ENCODE assay signal across 8 cellular contexts in the genomic region with DNA sequence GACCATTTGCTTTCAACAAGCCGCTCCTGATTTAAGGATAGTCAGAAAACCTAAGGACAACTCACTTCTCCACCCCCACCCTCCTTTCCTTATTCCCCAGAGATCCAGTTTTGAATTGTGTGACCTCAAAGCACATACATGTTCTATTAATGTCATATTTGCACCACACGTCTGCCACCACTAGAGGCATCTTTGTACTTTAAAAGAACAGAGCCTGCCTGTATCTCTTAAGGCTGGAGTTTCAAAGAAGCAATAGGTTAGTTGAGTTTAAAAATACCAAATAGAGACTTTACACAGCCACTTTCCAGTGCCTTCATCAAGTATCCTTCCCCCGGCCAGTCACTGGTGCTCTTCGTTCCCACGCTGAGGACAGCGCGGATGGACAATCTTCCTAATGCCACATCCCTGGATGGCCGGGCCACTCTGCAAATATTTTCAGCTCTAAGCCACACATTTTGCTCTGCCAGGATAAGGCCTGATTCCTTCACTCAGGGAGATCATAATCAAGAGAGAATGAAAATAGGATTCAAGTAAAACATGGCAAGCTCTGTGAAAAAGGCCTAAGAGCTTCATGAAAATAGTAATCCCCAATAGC.
A peak's percentile ranks its signal among the peaks of the same experiment; 100 is the strongest.
DNase-seq lines count a peak whose midpoint lies in the region; ATAC-seq and TF ChIP-seq lines count a peak whose summit lies in the region.

No MANE protein-coding gene starts in this region.

- no peak overlapping the region for H3K4me3 Mint-ChIP-seq in effector memory CD8-positive, alpha-beta T cell

- H2AFZ ChIP-seq in parathyroid adenoma: no peak overlapping the region

- H3K4me3 ChIP-seq in brain microvascular endothelial cell (ENCODE audit: low read depth, low read length) (no peak overlapping the region), parathyroid adenoma (ENCODE audit: low read depth, low read length) (no peak overlapping the region)

- no peaks in the 10 kb centered on the region for H3K9me3 ChIP-seq in parathyroid adenoma (ENCODE audit: control insufficient read depth, low read length)

- no peaks in the 10 kb centered on the region for H3K4me1 Mint-ChIP-seq in effector memory CD8-positive, alpha-beta T cell (ENCODE audit: low read depth in 2 of 2)

- H3K27ac ChIP-seq in brain microvascular endothelial cell (no peak overlapping the region), parathyroid adenoma (no peak overlapping the region)

- ATAC-seq in GM21528 (IDR thresholded peaks at IDR 0.05; ENCODE audit: low FRiP score, unreplicated experiment): peak; percentile 67
- ATAC-seq in effector memory CD8-positive, alpha-beta T cell (replicated peaks): no peak

- H3K9me3 Mint-ChIP-seq in effector memory CD8-positive, alpha-beta T cell: peaks cover 0 to 8% of the 10 kb centered on the region in 2 donors

- DNase-seq in KBM-7 (peak; percentile 11), brain microvascular endothelial cell (peak; percentile 24)
- no peak for DNase-seq in stimulated activated CD4-positive, alpha-beta T cell treated with anti-CD3 and anti-CD28 coated beads, Interleukin-15, amount 100 ng/mL, for 24 hours
- no peak for DNase-seq in effector memory CD8-positive, alpha-beta T cell
- no peak for DNase-seq in NK-92 treated with Interleukin-12 subunit alpha and Interleukin-12 subunit beta, amount 100 ng/mL, for 24 hours (lab: John Stamatoyannopoulos, UW)

- no peaks in the 10 kb centered on the region for H3K27me3 ChIP-seq in brain microvascular endothelial cell (replicated peaks)
- no peaks in the 10 kb centered on the region for H3K27me3 ChIP-seq in parathyroid adenoma (ENCODE audit: control insufficient read depth, insufficient read depth, low read length)

- H3K4me1 ChIP-seq in parathyroid adenoma: no peaks in the 10 kb centered on the region

- H3K36me3 Mint-ChIP-seq in effector memory CD8-positive, alpha-beta T cell (ENCODE audit: insufficient read depth): no peaks in the 10 kb centered on the region

- no peaks in the 10 kb centered on the region for H3K27me3 Mint-ChIP-seq in effector memory CD8-positive, alpha-beta T cell

- peak; percentile 64 for TF ChIP-seq CTCF in GM12874 (IDR thresholded peaks at IDR 0.05; ENCODE audit: insufficient read depth, low read depth, low read length)
- TF ChIP-seq CTCF in brain microvascular endothelial cell (IDR thresholded peaks at IDR 0.05; ENCODE audit: low read depth, low read length, missing control alignments): peak; percentile 67
- peak; percentile 32 for TF ChIP-seq CTCF in parathyroid adenoma (IDR thresholded peaks at IDR 0.05)

- no peaks in the 10 kb centered on the region for H3K79me2 ChIP-seq in parathyroid adenoma

- H3K9ac ChIP-seq in parathyroid adenoma: no peak overlapping the region

- H3K27ac Mint-ChIP-seq in effector memory CD8-positive, alpha-beta T cell: no peak overlapping the region

- H3K36me3 ChIP-seq in brain microvascular endothelial cell (replicated peaks): no peaks in the 10 kb centered on the region
- no peaks in the 10 kb centered on the region for H3K36me3 ChIP-seq in parathyroid adenoma (ENCODE audit: control insufficient read depth, insufficient read depth, low read length)

- in situ Hi-C loops in KBM-7 (cut with MboI; ENCODE audit: low pct_unique_long_range_greater_than_20kb, low sequenced_read_pairs): no loop called here
- in situ Hi-C loops in brain microvascular endothelial cell (cut with HindIII; ENCODE audit: low pct_ligation_motif_present, low sequenced_read_pairs): no loop called here

- no peak overlapping the region for H3K4me2 ChIP-seq in parathyroid adenoma (ENCODE audit: low read length)

Comparison
In these comparisons a context has a peak if more than half of its experiments do, and no peak if none do; other contexts are left out.
1. DNase-seq: peak in KBM-7 (single experiment) and brain microvascular endothelial cell (single experiment); none in stimulated activated CD4-positive, alpha-beta T cell treated with anti-CD3 and anti-CD28 coated beads, Interleukin-15, amount 100 ng/mL, for 24 hours (single experiment), effector memory CD8-positive, alpha-beta T cell (0 of 3) and NK-92 treated with Interleukin-12 subunit alpha and Interleukin-12 subunit beta, amount 100 ng/mL, for 24 hours (single experiment).
2. Peak in every context shown above with its lines, with median percentiles within 50 percentile points of each other: CTCF ChIP-seq.